15 cellular contexts compared by ENCODE assay signal in genomic region chr6:6865601-6866000, GRCh38.
"Had no signal": no experiment of that assay in that cellular context is flagged by ENCODE, and none has a peak within 500 bp of the region (broad histone marks: within the 10 kb centered on the region; RNA-seq: fewer than 3 reads in every experiment).

No MANE protein-coding gene starts in this region.

- H3K36me3 ChIP-seq: esophagus squamous epithelium, left ventricle myocardium inferior, pancreas, sigmoid colon, spleen, thoracic aorta had no signal

- H3K27me3 ChIP-seq: esophagus squamous epithelium, pancreas, sigmoid colon, spleen had no signal

- H3K27ac ChIP-seq: esophagus squamous epithelium, left ventricle myocardium inferior, pancreas, sigmoid colon, spleen, thoracic aorta, VCaP had no signal

- H3K4me3 ChIP-seq: esophagus squamous epithelium, left ventricle myocardium inferior, mucosa of descending colon, pancreas, sigmoid colon, spleen, thoracic aorta had no signal

- H3K36me3 Mint-ChIP-seq: naive thymus-derived CD4-positive, alpha-beta T cell had no signal

- H3K4me3 Mint-ChIP-seq: naive thymus-derived CD4-positive, alpha-beta T cell had no signal

- H3K9me3 ChIP-seq: esophagus squamous epithelium, mucosa of descending colon, pancreas, sigmoid colon, spleen, thoracic aorta had no signal

- H3K4me1 ChIP-seq: esophagus squamous epithelium, left ventricle myocardium inferior, sigmoid colon had no signal

- ATAC-seq: mucosa of descending colon; naive thymus-derived CD4-positive, alpha-beta T cell; pancreas had no signal

- DNase-seq: activated CD4-positive, alpha-beta T cell treated with anti-CD3 and anti-CD28 coated beads for 1 hour; activated CD4-positive, alpha-beta T cell treated with anti-CD3 and anti-CD28 coated beads, Interleukin-2, amount 50 U/mL, for 48 hours; activated naive CD4-positive, alpha-beta T cell treated with anti-CD3 and anti-CD28 coated beads, Interleukin-2, amount 50 U/mL, for 16 hours; activated T-cell treated with anti-CD3 and anti-CD28 coated beads, Interleukin-2, amount 50 U/mL, for 1 hour; esophagus squamous epithelium; hippocampal formation; kidney; left ventricle myocardium inferior; mucosa of descending colon; naive thymus-derived CD4-positive, alpha-beta T cell; pancreas; sigmoid colon; spleen had no signal

- H3K27ac Mint-ChIP-seq: naive thymus-derived CD4-positive, alpha-beta T cell had no signal
